In the genomic region with DNA sequence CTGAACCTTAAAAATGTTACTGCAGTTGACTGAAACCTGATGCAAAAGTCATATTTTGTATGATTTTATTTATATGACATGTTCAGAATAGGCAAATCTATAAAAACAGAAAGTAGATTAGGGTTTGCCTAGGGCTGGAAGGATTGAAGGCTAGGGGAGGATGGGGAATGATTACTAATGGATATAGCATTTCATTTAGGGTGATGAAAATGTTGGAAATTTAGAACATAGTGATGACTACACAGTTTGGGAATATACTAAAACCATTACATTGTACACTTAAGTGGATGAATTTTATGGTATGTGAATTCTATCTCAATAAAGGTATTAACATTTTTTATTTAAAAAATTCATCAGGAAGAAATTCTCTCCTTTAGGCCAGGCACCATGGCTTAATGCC, we compare ENCODE assay signal across 17 cellular contexts. TPM values are rescaled to one million over a fixed set of nuclear protein-coding genes. Genes with fewer than 3 reads are reported as not detected.
DNase-seq lines count a peak whose midpoint lies in the region; ATAC-seq and TF ChIP-seq lines count a peak whose summit lies in the region.
"Had no signal": no experiment of that assay in that cellular context is flagged by ENCODE, and none has a peak within 500 bp of the region (broad histone marks: within the 10 kb centered on the region; RNA-seq: fewer than 3 reads in every experiment).

No MANE protein-coding gene starts in this region.

- no peaks in the 10 kb centered on the region for H3K36me3 ChIP-seq in ovary
- H3K36me3 ChIP-seq: BE2C had no signal

- H3K27me3 ChIP-seq in ovary = no peaks in the 10 kb centered on the region

- peak; percentile 27 for DNase-seq in AG08395 (ENCODE audit: low spot score)
- DNase-seq in ELR (ENCODE audit: low read depth) = peak; percentile 31
- DNase-seq in chondrocyte (ENCODE audit: low spot score) = no peak
- peak; percentile 6 for DNase-seq in fibroblast of mammary gland (ENCODE audit: low read depth)
- DNase-seq in ovary = no peak
- DNase-seq in NCI-H1092 treated with DMSO at 0.1 percent for 48 hours (lab: John Stamatoyannopoulos, UW) = no peak
- DNase-seq in AML-193 (lab: John Stamatoyannopoulos, UW) = no peak
- DNase-seq: BE2C; CD4-positive, alpha-beta memory T cell; DMS79; GF-D8; H7 had no signal

- no peak overlapping the region for H3K27ac ChIP-seq in ovary
- H3K27ac ChIP-seq: 22Rv1, C4-2B had no signal

- TF ChIP-seq CTCF in chondrocyte (IDR thresholded peaks at IDR 0.05) (no peak), fibroblast of mammary gland (conservative IDR thresholded peaks at IDR 0.05; ENCODE audit: control insufficient read depth, insufficient read depth, low read depth, low read length) (no peak), ovary (IDR thresholded peaks at IDR 0.05) (no peak)

- no peak for TF ChIP-seq EP300 in ovary (IDR thresholded peaks at IDR 0.05)

- no peak overlapping the region for H3K4me3 ChIP-seq in fibroblast of mammary gland (ENCODE audit: control insufficient read depth, low read depth, low read length)
- H3K4me3 ChIP-seq in ovary = no peak overlapping the region
- H3K4me3 ChIP-seq: GM23338 had no signal

- H3K4me3 Mint-ChIP-seq in chondrocyte (ENCODE audit: unreplicated experiment) = no peak overlapping the region
- H3K4me3 Mint-ChIP-seq: CD4-positive, alpha-beta memory T cell; GM23338 had no signal

- H3K27me3 Mint-ChIP-seq in chondrocyte (ENCODE audit: low read depth) = peaks cover 7% of the 10 kb centered on the region

- H3K4me1 ChIP-seq in ovary (ENCODE audit: insufficient read depth) = no peaks in the 10 kb centered on the region
- H3K4me1 ChIP-seq: BE2C had no signal

- ATAC-seq in HG02642 (IDR thresholded peaks at IDR 0.05; ENCODE audit: poor library complexity, unreplicated experiment) = no peak
- ATAC-seq: GM23338, HepG2 had no signal

- intact Hi-C loops in ovary (cut with DNase I) = no loop called here

- no peaks in the 10 kb centered on the region for H3K36me3 Mint-ChIP-seq in chondrocyte (ENCODE audit: low read depth)
- H3K36me3 Mint-ChIP-seq: CD4-positive, alpha-beta memory T cell had no signal

- TF ChIP-seq POLR2A in ovary (IDR thresholded peaks at IDR 0.05) = no peak

- no peaks in the 10 kb centered on the region for H3K4me1 Mint-ChIP-seq in chondrocyte (ENCODE audit: low read depth)
- H3K4me1 Mint-ChIP-seq: CD4-positive, alpha-beta memory T cell; GM23338 had no signal

- no peaks in the 10 kb centered on the region for H3K9me3 ChIP-seq in ovary
- H3K9me3 ChIP-seq: BE2C had no signal

- H3K9me3 Mint-ChIP-seq in chondrocyte (ENCODE audit: low read depth) = no peaks in the 10 kb centered on the region
- H3K9me3 Mint-ChIP-seq: CD4-positive, alpha-beta memory T cell; GM23338 had no signal

- peak overlapping the region; percentile 63 for H3K27ac Mint-ChIP-seq in chondrocyte (ENCODE audit: unreplicated experiment)
- H3K27ac Mint-ChIP-seq: CD4-positive, alpha-beta memory T cell; GM23338 had no signal

RNA-seq across cellular contexts. Expression of a gene that starts 22.9 kb away (rescaled TPM):
- total RNA-seq in chondrocyte (85.4 to 98.0 TPM (median 90.5 TPM) in 3 replicates), ovary (10 to 100 TPM; 57.2 to 95.6 (median 83.3) TPM)
- polyA plus RNA-seq in ovary = 10 to 100 TPM; 23.0 to 45.9 TPM

RNA-seq across cellular contexts. Expression of a gene that starts 22.9 kb away (rescaled TPM):
- 17.9 to 19.8 TPM (median 19.5 TPM) in 3 replicates for total RNA-seq in chondrocyte
- 100 to 1,000 TPM in 1 of 7 donors, 10 to 100 TPM in 6; 33.3 to 134 (median 56.2) TPM for total RNA-seq in ovary
- polyA plus RNA-seq in ovary = 10 to 100 TPM; 18.3 to 59.5 TPM

RNA-seq across cellular contexts. Expression of a gene that starts 57.4 kb away (rescaled TPM):
- 32.4 to 42.5 TPM (median 38.8 TPM) in 3 replicates for total RNA-seq in chondrocyte
- 100 to 1,000 TPM in 1 of 7 donors, 10 to 100 TPM in 6; 36.5 to 141 (median 73.7) TPM for total RNA-seq in ovary
- polyA plus RNA-seq in ovary = 100 to 1,000 TPM in 1 of 2 donors, 10 to 100 TPM in 1; 59.2 to 106 TPM

Comparison
In these comparisons a context has a peak if more than half of its experiments do, and no peak if none do; other contexts are left out.
1. DNase-seq: peak in AG08395 (single experiment), ELR (single experiment) and fibroblast of mammary gland (single experiment); none in chondrocyte (single experiment), ovary (0 of 5), NCI-H1092 treated with DMSO at 0.1 percent for 48 hours (single experiment) and AML-193 (0 of 2).